ENCODE assay signal across 34 cellular contexts in the genomic region with DNA sequence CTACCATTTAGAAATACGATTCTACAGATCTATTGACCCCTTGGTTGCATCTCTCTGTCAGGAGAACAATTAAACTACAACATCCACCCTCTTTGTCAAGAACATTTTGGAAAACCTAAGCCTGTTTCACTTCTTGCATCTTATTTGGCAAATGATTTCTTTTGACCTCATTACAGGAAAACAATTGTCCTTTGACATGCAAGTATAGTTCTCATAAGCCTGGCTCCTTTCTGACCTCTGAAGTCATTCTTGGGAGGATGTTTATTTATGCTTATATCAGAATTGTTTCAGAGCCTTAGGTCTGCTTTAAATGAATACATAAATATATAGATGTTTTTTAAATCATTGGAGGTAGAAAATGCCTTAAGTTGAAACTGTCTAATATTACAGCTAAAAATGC.
"Had no signal": no experiment of that assay in that cellular context is flagged by ENCODE, and none has a peak within 500 bp of the region (broad histone marks: within the 10 kb centered on the region; RNA-seq: fewer than 3 reads in every experiment).

No MANE protein-coding gene starts in this region.

- H3K4me3 ChIP-seq: adrenal gland, ascending aorta, body of pancreas, breast epithelium, cardiac muscle cell had no signal

- H3K4me1 ChIP-seq: adrenal gland, ascending aorta, body of pancreas, breast epithelium had no signal

- H3K9me3 ChIP-seq: adrenal gland, ascending aorta, body of pancreas, breast epithelium had no signal

- H3K36me3 ChIP-seq: adrenal gland, ascending aorta, brain microvascular endothelial cell, breast epithelium, cardiac muscle cell had no signal

- ATAC-seq: activated naive CD4-positive, alpha-beta T cell treated with anti-CD3 and anti-CD28 coated beads, Interleukin-2, amount 50 U/mL, for 72 hours; activated naive CD8-positive, alpha-beta T cell treated with anti-CD3 and anti-CD28 coated beads, Interleukin-2, amount 50 U/mL, for 24 hours; activated T-cell treated with anti-CD3 and anti-CD28 coated beads, Interleukin-2, amount 50 U/mL, for 4 hours; activated T-cell treated with anti-CD3 and anti-CD28 coated beads, Interleukin-2, amount 50 U/mL, for 72 hours; activated T-helper 17 cell treated with anti-CD3 and anti-CD28 coated beads, Interleukin-2, amount 50 U/mL, for 72 hours; body of pancreas had no signal

- H3K27ac ChIP-seq: adrenal gland, ascending aorta, body of pancreas, brain microvascular endothelial cell, breast epithelium, cardiac muscle cell had no signal

- DNase-seq: activated effector memory CD4-positive, alpha-beta T cell treated with anti-CD3 and anti-CD28 coated beads, Interleukin-2, amount 50 U/mL, for 16 hours; activated effector memory CD4-positive, alpha-beta T cell treated with Interleukin-2 at 50 U/mL for 16 hours; activated gamma-delta T cell; activated gamma-delta T cell treated with Interleukin-2 at 50 U/mL for 16 hours; activated naive CD4-positive, alpha-beta T cell; activated naive CD4-positive, alpha-beta T cell treated with anti-CD3 and anti-CD28 coated beads for 36 hours; activated naive CD4-positive, alpha-beta T cell treated with anti-CD3 and anti-CD28 coated beads, Interleukin-2, amount 10 ng/mL, durations not matched to agents 7 days and 5 days; activated naive CD4-positive, alpha-beta T cell treated with anti-CD3 and anti-CD28 coated beads, Interleukin-2, amount 50 U/mL, for 16 hours; activated naive CD4-positive, alpha-beta T cell treated with Interleukin-2 at 50 U/mL for 16 hours; activated naive CD8-positive, alpha-beta T cell treated with anti-CD3 and anti-CD28 coated beads for 36 hours; activated naive CD8-positive, alpha-beta T cell treated with anti-CD3 and anti-CD28 coated beads, Interleukin-2, amount 10 ng/mL, durations not matched to agents 7 days and 5 days; activated naive CD8-positive, alpha-beta T cell treated with anti-CD3 and anti-CD28 coated beads, Interleukin-2, amount 50 U/mL, for 24 hours; activated T-cell treated with anti-CD3 and anti-CD28 coated beads for 4 hours; activated T-cell treated with anti-CD3 and anti-CD28 coated beads, Interleukin-2, amount 50 U/mL, for 1 hour; activated T-cell treated with anti-CD3 and anti-CD28 coated beads, Interleukin-2, amount 50 U/mL, for 24 hours; activated T-cell treated with anti-CD3 and anti-CD28 coated beads, Interleukin-2, amount 50 U/mL, for 4 hours; activated T-cell treated with anti-CD3 and anti-CD28 coated beads, Interleukin-2, amount 50 U/mL, for 48 hours; activated T-cell treated with anti-CD3 and anti-CD28 coated beads, Interleukin-2, amount 50 U/mL, for 72 hours; adrenal gland; amniotic stem cell; amygdala; anterior cingulate cortex; aorta; body of pancreas; brain microvascular endothelial cell; caudate nucleus; central memory CD4-positive, alpha-beta T cell; cerebellar nuclear complex had no signal

- FAIRE-seq: astrocyte had no signal

- H3K27me3 ChIP-seq: adrenal gland, ascending aorta, body of pancreas, brain microvascular endothelial cell, breast epithelium, cardiac muscle cell had no signal
